ENCODE assay signal across 7 cellular contexts in genomic region chrX:134374294-134374693, GRCh38. TPM values are rescaled to one million over a fixed set of nuclear protein-coding genes. Genes with fewer than 3 reads are reported as not detected.
DNase-seq lines count a peak whose midpoint lies in the region; ATAC-seq and TF ChIP-seq lines count a peak whose summit lies in the region.

No MANE protein-coding gene starts in this region.

- peaks cover 7 to 27% (median 21%) of the 10 kb centered on the region in 3 donors for H3K4me1 Mint-ChIP-seq in T-cell

- H4K20me1 ChIP-seq in smooth muscle cell (ENCODE audit: low read depth): peaks cover 18% of the 10 kb centered on the region

- no peaks in the 10 kb centered on the region for H3F3A ChIP-seq in smooth muscle cell (ENCODE audit: low read depth)

- no peak overlapping the region for H2AFZ ChIP-seq in smooth muscle cell (ENCODE audit: low read depth)

- H3K4me2 ChIP-seq in smooth muscle cell: peak overlapping the region; percentile 92

- no peaks in the 10 kb centered on the region for H3K9me3 ChIP-seq in smooth muscle cell (replicated peaks; ENCODE audit: low read depth)

- H3K36me3 Mint-ChIP-seq in T-cell: no peaks in the 10 kb centered on the region

- no peaks in the 10 kb centered on the region for H3K27me3 Mint-ChIP-seq in T-cell

- peaks cover 6% of the 10 kb centered on the region for H3K36me3 ChIP-seq in smooth muscle cell (ENCODE audit: low read depth)

- TF ChIP-seq CTCF in HFF-Myc (IDR thresholded peaks at IDR 0.05; ENCODE audit: low read depth, low read length, missing control alignments) (no peak), foreskin keratinocyte (conservative IDR thresholded peaks at IDR 0.05) (no peak), smooth muscle cell (IDR thresholded peaks at IDR 0.05; ENCODE audit: borderline replicate concordance, insufficient read depth, poor library complexity, severe bottlenecking) (no peak)

- H3K4me3 ChIP-seq in HFF-Myc (replicated peaks; ENCODE audit: low read depth, low read length): peak overlapping the region; percentile 81
- H3K4me3 ChIP-seq in smooth muscle cell: peak overlapping the region; percentile 84

- peaks cover 50% of the 10 kb centered on the region for H3K79me2 ChIP-seq in smooth muscle cell (ENCODE audit: low read depth)

- H3K4me3 Mint-ChIP-seq in T-cell: peak overlapping the region; percentile 91 to 95 (median 94)

- peak overlapping the region; percentile 86 to 97 for H3K27ac Mint-ChIP-seq in T-cell

- peak overlapping the region; percentile 95 for H3K9ac ChIP-seq in smooth muscle cell (ENCODE audit: low read depth)

- H3K27me3 ChIP-seq in foreskin keratinocyte (no peaks in the 10 kb centered on the region), smooth muscle cell (ENCODE audit: low read depth) (no peaks in the 10 kb centered on the region)

- CTCF ChIA-PET in T-cell (lab: Charles Lee): interaction anchor here in 1 of 2 donors (0.7 kb wide), 1 partner anchor 922 kb away, joined by 3 read pairs; no protein-coding TSS in a partner anchor

- POLR2A ChIA-PET in T-cell (lab: Charles Lee): interaction anchor here in 1 of 2 donors (0.7 kb wide), 1 partner anchor 34 kb away, joined by 3 read pairs; no protein-coding TSS in a partner anchor

- H3K27ac ChIP-seq in foreskin keratinocyte (peak overlapping the region; percentile 48), smooth muscle cell (ENCODE audit: low read depth) (no peak overlapping the region)

- 41% methylated on average over 9 of the region's 9 CpGs for WGBS in smooth muscle cell (ENCODE audit: low lambda C conversion rate)

- ATAC-seq in T-cell (replicated peaks in 1 of 4): no peak
- ATAC-seq in foreskin keratinocyte: no peak
- ATAC-seq in HG02763 (IDR thresholded peaks at IDR 0.05; ENCODE audit: unreplicated experiment): no peak
- ATAC-seq in HG03175 (IDR thresholded peaks at IDR 0.05; ENCODE audit: unreplicated experiment): no peak

- H3K9me3 Mint-ChIP-seq in T-cell: no peaks in the 10 kb centered on the region

- H3K4me1 ChIP-seq in foreskin keratinocyte (peaks cover 7% of the 10 kb centered on the region), smooth muscle cell (ENCODE audit: low read depth) (peaks cover 26% of the 10 kb centered on the region)

- DNase-seq in HFF-Myc (ENCODE audit: extremely low read depth, low read depth) (no peak), T-cell (no peak), foreskin keratinocyte (no peak), smooth muscle cell (lab: John Stamatoyannopoulos, UW; ENCODE audit: unreplicated experiment) (no peak), GM19240 (ENCODE audit: insufficient read length, low spot score) (no peak)

RNA-seq across cellular contexts. Expression of gene PHF6, which starts 1.2 kb away (rescaled TPM):
- 10 to 100 TPM; 12.4 to 19.2 (median 18.8) TPM for total RNA-seq in T-cell
- total RNA-seq in foreskin keratinocyte: 31.3 and 31.5 TPM in 2 replicates
- polyA plus RNA-seq in foreskin keratinocyte: 7.0 and 8.1 TPM in 2 replicates
- total RNA-seq in smooth muscle cell: 27.8 and 36.1 TPM in 2 replicates
- polyA plus RNA-seq in smooth muscle cell: 13.8 and 15.2 TPM in 2 replicates
